In genomic region chr3:50121416-50122032, GRCh38 we compare ENCODE assay signal across 8 cellular contexts. TPM values are rescaled to one million over a fixed set of nuclear protein-coding genes. Genes with fewer than 3 reads are reported as not detected.
DNase-seq lines count a peak whose midpoint lies in the region; ATAC-seq and TF ChIP-seq lines count a peak whose summit lies in the region.

No MANE protein-coding gene starts in this region.

- H3K4me3 Mint-ChIP-seq in endothelial cell (ENCODE audit: unreplicated experiment): no peak overlapping the region

- H3K9me3 Mint-ChIP-seq in endothelial cell (ENCODE audit: unreplicated experiment): no peaks in the 10 kb centered on the region

- DNase-seq in GM03348 (ENCODE audit: low spot score) (peak; percentile 92), NCI-H82 (lab: John Stamatoyannopoulos, UW) (peak; percentile 92), endothelial cell (ENCODE audit: low spot score) (peak; percentile 68), mucosa of gallbladder (ENCODE audit: low spot score) (peak; percentile 78)
- peak; percentile 19 to 54 for DNase-seq in activated CD8-positive, alpha-beta memory T cell treated with anti-CD3 and anti-CD28 coated beads for 1 hour (ENCODE audit: extremely low read depth in 1 of 2, low read depth in 1 of 2)
- DNase-seq in stimulated activated CD8-positive, alpha-beta memory T cell treated with anti-CD3 and anti-CD28 coated beads, Interleukin-4, amount 100 ng/mL, for 48 hours: peak; percentile 84

- no peak overlapping the region for H3K27ac Mint-ChIP-seq in endothelial cell (ENCODE audit: unreplicated experiment)

- peak; percentile 88 for TF ChIP-seq CTCF in endothelial cell (IDR thresholded peaks at IDR 0.05; ENCODE audit: unreplicated experiment)

- peak; percentile 49 for ATAC-seq in HG02763 (IDR thresholded peaks at IDR 0.05; ENCODE audit: unreplicated experiment)
- ATAC-seq in HG03196 (IDR thresholded peaks at IDR 0.05; ENCODE audit: unreplicated experiment): no peak

- peaks cover 9% of the 10 kb centered on the region for H3K27me3 Mint-ChIP-seq in endothelial cell (ENCODE audit: unreplicated experiment)

- peaks cover 23% of the 10 kb centered on the region for H3K36me3 Mint-ChIP-seq in endothelial cell (ENCODE audit: low read depth, unreplicated experiment)

- peaks cover 6% of the 10 kb centered on the region for H3K4me1 Mint-ChIP-seq in endothelial cell (ENCODE audit: unreplicated experiment)

RNA-seq across cellular contexts. Expression of gene RBM5, which starts 32.8 kb away (rescaled TPM):
- total RNA-seq in endothelial cell (ENCODE audit: unreplicated experiment): 219 TPM
- 132 TPM for total RNA-seq in mucosa of gallbladder

RNA-seq across cellular contexts. Expression of gene SEMA3F, which starts 33.6 kb away (rescaled TPM):
- total RNA-seq in endothelial cell (ENCODE audit: unreplicated experiment) (21.3 TPM), mucosa of gallbladder (34.1 TPM)

Comparison
In these comparisons a context has a peak if more than half of its experiments do, and no peak if none do; other contexts are left out.
1. DNase-seq: peak in every context shown above with its lines; median percentile 92 in GM03348; 92 in NCI-H82; 84 in stimulated activated CD8-positive, alpha-beta memory T cell treated with anti-CD3 and anti-CD28 coated beads, Interleukin-4, amount 100 ng/mL, for 48 hours; 78 in mucosa of gallbladder; 68 in endothelial cell; 36 in activated CD8-positive, alpha-beta memory T cell treated with anti-CD3 and anti-CD28 coated beads for 1 hour.